In the genomic region with DNA sequence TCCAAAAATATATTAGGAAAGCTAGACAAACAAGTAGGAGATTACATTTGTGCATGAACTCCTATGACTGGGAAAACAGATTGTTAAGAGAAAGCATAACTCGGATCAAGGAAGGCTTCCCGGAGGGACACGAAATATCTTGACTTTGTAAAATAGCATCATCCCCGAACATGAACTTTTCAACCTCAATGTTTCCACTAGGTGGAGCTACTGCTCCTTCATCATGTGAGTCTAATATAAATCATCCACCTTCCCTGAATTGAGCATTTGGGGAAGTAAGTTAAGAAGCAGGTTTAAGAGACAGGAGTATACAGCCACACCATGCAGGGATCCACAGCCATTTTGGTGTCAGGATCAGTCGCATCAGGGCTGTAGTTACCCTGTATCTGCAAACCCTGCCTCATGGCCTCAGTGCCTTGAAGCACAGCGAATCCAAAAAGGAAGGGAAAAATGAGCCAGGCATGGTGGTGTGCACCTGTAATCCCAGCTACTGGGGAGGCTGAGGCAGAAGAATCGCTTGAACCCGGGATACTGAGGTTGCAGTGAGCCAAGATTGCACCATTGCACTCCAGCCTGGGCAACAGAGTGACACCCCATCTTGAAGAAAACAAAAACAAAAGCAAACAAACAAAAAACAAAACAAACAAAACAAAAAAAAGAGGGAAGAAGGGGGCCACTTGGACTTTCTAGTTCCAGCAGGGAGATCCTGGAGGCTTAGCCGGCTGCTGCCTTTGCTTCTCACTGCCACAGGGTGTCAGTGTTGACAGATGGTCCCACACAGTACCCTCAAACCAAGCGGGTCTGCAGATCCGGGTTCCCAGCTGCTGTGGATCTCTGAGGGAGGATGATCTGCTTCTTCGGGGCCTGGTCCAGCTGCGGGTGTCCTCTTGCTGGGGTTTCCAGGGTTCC, we compare ENCODE assay signal across 9 cellular contexts. TPM values are rescaled to one million over a fixed set of nuclear protein-coding genes. Genes with fewer than 3 reads are reported as not detected.
A peak's percentile ranks its signal among the peaks of the same experiment; 100 is the strongest.
DNase-seq lines count a peak whose midpoint lies in the region; FAIRE-seq and TF ChIP-seq lines count a peak whose summit lies in the region.
"Not testable (repeated sequence)": the region's sequence is repeated elsewhere in the genome, so short reads cannot be mapped to it uniquely, and the experiment has no call there.
"Had no signal": no experiment of that assay in that cellular context is flagged by ENCODE, and none has a peak within 500 bp of the region (broad histone marks: within the 10 kb centered on the region; RNA-seq: fewer than 3 reads in every experiment).

No MANE protein-coding gene starts in this region.

- WGBS in H1 (ENCODE audit: extremely low coverage in 1 of 2, insufficient coverage in 1 of 2, insufficient read length in 1 of 2, insufficient replicate concordance in 2 of 2, low coverage in 1 of 2, low lambda C conversion rate in 2 of 2, missing lambda C conversion rate in 1 of 2), 2 experiments = 50% methylated on average over 13 of the region's 13 CpGs; no CpG with 5 or more reads in 1 of the 2 experiments

- H3K79me2 ChIP-seq in PC-9 (ENCODE audit: low read depth); H1 (ENCODE audit: control insufficient read depth in 1 of 2, insufficient read depth in 2 of 2, low read length in 2 of 2); parathyroid adenoma: not testable (repeated sequence)

- not testable (repeated sequence) for H3K56ac ChIP-seq in H1 (replicated peaks; ENCODE audit: insufficient read length, low read depth, low read length)

- not testable (repeated sequence) for H2BK5ac ChIP-seq in H1 (ENCODE audit: low read depth, low read length)

- not testable (repeated sequence) for TF ChIP-seq POLR2A in H1 (IDR thresholded peaks at IDR 0.05; ENCODE audit: control extremely low read depth in 1 of 2, low read depth in 2 of 2, low read length in 2 of 2)

- H2AFZ ChIP-seq in PC-9; H1 (ENCODE audit: low read length); parathyroid adenoma: not testable (repeated sequence)

- H3F3A ChIP-seq in PC-9 (ENCODE audit: insufficient read depth, low read depth) = not testable (repeated sequence)

- H3K79me1 ChIP-seq in H1 (ENCODE audit: low read depth, low read length) = not testable (repeated sequence)

- not testable (repeated sequence) for H3K23me2 ChIP-seq in H1 (ENCODE audit: low read depth, low read length)

- peak; percentile 18 for DNase-seq in M059J (ENCODE audit: low read depth)
- peak in 1 of 2 experiments; percentile 22 for DNase-seq in PC-9
- DNase-seq in activated CD8-positive, alpha-beta memory T cell treated with anti-CD3 and anti-CD28 coated beads, Interleukin-2, amount 50 U/mL, for 48 hours = peak; percentile 54
- DNase-seq in H1 (ENCODE audit: low read depth in 1 of 2, low spot score in 2 of 2) = peak in 1 of 2 experiments; percentile 65
- DNase-seq in iris pigment epithelial cell (ENCODE audit: low read depth) = peak; percentile 22

- H3K27ac ChIP-seq in PC-9; H1 (ENCODE audit: low read depth, low read length); parathyroid adenoma: not testable (repeated sequence)

- H2BK120ac ChIP-seq in H1 (replicated peaks; ENCODE audit: low read depth, low read length) = not testable (repeated sequence)

- not testable (repeated sequence) for H3K23ac ChIP-seq in H1 (ENCODE audit: insufficient read length)

- H3K36me3 ChIP-seq in PC-9 (ENCODE audit: low read depth); H1 (ENCODE audit: control insufficient read depth in 2 of 4, insufficient read depth in 4 of 4, low read length in 3 of 4); parathyroid adenoma (ENCODE audit: control insufficient read depth, insufficient read depth, low read length): not testable (repeated sequence)

- not testable (repeated sequence) for H2BK12ac ChIP-seq in H1 (ENCODE audit: low read depth, low read length)

- not testable (repeated sequence) for BruUV-seq in PC-9 (replicated peaks; lab: Mats Ljungman, UMichigan)

- H3K4ac ChIP-seq in H1 (replicated peaks; ENCODE audit: insufficient read length, low read depth, low read length) = not testable (repeated sequence)

- not testable (repeated sequence) for H3K4me1 ChIP-seq in PC-9 (replicated peaks; ENCODE audit: insufficient read depth); H1 (replicated peaks in 1 of 4; ENCODE audit: control insufficient read depth in 3 of 4, insufficient read depth in 4 of 4, low read length in 3 of 4); parathyroid adenoma

- FAIRE-seq in A204.1 (lab: Jason Lieb, UNC) = peak; percentile 72
- FAIRE-seq in G401.6 (lab: Jason Lieb, UNC) = peak; percentile 8
- FAIRE-seq in H1 (lab: Jason Lieb, UNC) = not testable (repeated sequence)

- intact Hi-C loops in PC-9 (cut with micrococcal nuclease; ENCODE audit: unreplicated experiment) = not testable (repeated sequence)

- not testable (repeated sequence) for H4K5ac ChIP-seq in H1 (ENCODE audit: insufficient read length, low read depth, low read length)

- not testable (repeated sequence) for H3K27me3 ChIP-seq in PC-9 (ENCODE audit: insufficient read depth, low read depth); H1 (replicated peaks in 1 of 4; ENCODE audit: control insufficient read depth in 3 of 4, extremely low read depth in 1 of 4, insufficient read depth in 3 of 4, low read length in 3 of 4); parathyroid adenoma (ENCODE audit: control insufficient read depth, insufficient read depth, low read length)

- H2AK5ac ChIP-seq in H1 (ENCODE audit: low read depth, low read length) = not testable (repeated sequence)

- not testable (repeated sequence) for H3K18ac ChIP-seq in H1 (ENCODE audit: extremely low read depth, low read length)

- H3K9ac ChIP-seq in H1 (replicated peaks in 1 of 4; ENCODE audit: extremely low read depth in 1 of 4, low read depth in 3 of 4, low read length in 3 of 4); parathyroid adenoma: not testable (repeated sequence)

- H3K14ac ChIP-seq in H1 (ENCODE audit: insufficient read length) = not testable (repeated sequence)

- H3K9me3 ChIP-seq in PC-9 (ENCODE audit: insufficient read depth, low read depth); H1 (ENCODE audit: insufficient read depth in 2 of 2, low read depth in 1 of 2, low read length in 1 of 2); parathyroid adenoma (ENCODE audit: control insufficient read depth, low read length): not testable (repeated sequence)

- not testable (repeated sequence) for H3K9me2 ChIP-seq in PC-9 (ENCODE audit: insufficient read depth)

- H4K20me1 ChIP-seq in PC-9 (ENCODE audit: insufficient read depth); H1 (replicated peaks in 1 of 2; ENCODE audit: control insufficient read depth in 1 of 2, insufficient read depth in 2 of 2, low read length in 2 of 2): not testable (repeated sequence)

- peak; percentile 46 to 58 for TF ChIP-seq RAD21 in H1 (IDR thresholded peaks at IDR 0.05 in 1 of 2, conservative IDR thresholded peaks at IDR 0.05 in 1 of 2; ENCODE audit: low read depth in 2 of 2, low read length in 2 of 2)

- peak; percentile 70 for TF ChIP-seq CTCF in PC-9 (conservative IDR thresholded peaks at IDR 0.05)
- peak; percentile 60 to 67 (median 66) for TF ChIP-seq CTCF in H1 (IDR thresholded peaks at IDR 0.05; ENCODE audit: control extremely low read depth in 1 of 3, insufficient read depth in 1 of 3, low read depth in 1 of 3, low read length in 3 of 3)
- peak; percentile 33 for TF ChIP-seq CTCF in parathyroid adenoma (IDR thresholded peaks at IDR 0.05)

- not testable (repeated sequence) for H4K91ac ChIP-seq in H1 (replicated peaks; ENCODE audit: insufficient read length, low read length)

- not testable (repeated sequence) for H3K4me3 ChIP-seq in PC-9; H1 (ENCODE audit: extremely low read depth in 1 of 4, insufficient read depth in 2 of 4, low read depth in 3 of 4, low read length in 4 of 4); parathyroid adenoma (ENCODE audit: low read depth, low read length)

- H2BK20ac ChIP-seq in H1 (ENCODE audit: low read length) = not testable (repeated sequence)

- CTCF ChIA-PET in PC-9 (lab: Charles Lee) (interaction anchor here (0.6 to 1.9 kb wide), 3 partner anchors 13 to 131 kb away, joined by 3 to 7 read pairs (median 4); no protein-coding TSS in a partner anchor), H1 (lab: Charles Lee; ENCODE audit: partially characterized antibody) (interaction anchor here (0.6 to 7.2 kb wide), 29 partner anchors 8 to 1662 kb away, joined by 3 to 87 read pairs (median 5); a partner anchor contains a TSS)

- TF ChIP-seq EP300 in H1 (IDR thresholded peaks at IDR 0.05; ENCODE audit: borderline replicate concordance in 1 of 2, low read depth in 2 of 2, low read length in 2 of 2) = not testable (repeated sequence)

- H2BK15ac ChIP-seq in H1 (ENCODE audit: low read length) = not testable (repeated sequence)

- not testable (repeated sequence) for H4K8ac ChIP-seq in H1 (ENCODE audit: extremely low read depth, insufficient read depth, low read length)

- POLR2A ChIA-PET in PC-9 (lab: Charles Lee; ENCODE audit: unreplicated experiment) (interaction anchor here (0.6 to 0.7 kb wide), 2 partner anchors 462 to 538 kb away, joined by 4 to 8 read pairs; no protein-coding TSS in a partner anchor), H1 (lab: Charles Lee; ENCODE audit: partially characterized antibody) (interaction anchor here (1.0 kb wide), 1 partner anchor 29 kb away, joined by 3 read pairs; no protein-coding TSS in a partner anchor)

- H3K4me2 ChIP-seq in PC-9; H1 (ENCODE audit: insufficient read depth in 1 of 2, low read depth in 2 of 2, low read length in 2 of 2); parathyroid adenoma (ENCODE audit: low read length): not testable (repeated sequence)

RNA-seq across cellular contexts. Expression of a gene that starts 7.2 kb away (rescaled TPM):
- total RNA-seq in M059J (2014; rRNA removed; shearing (Covaris generic)) = not detected in 2 replicates
- total RNA-seq in PC-9 (2021) = not detected in 2 replicates
- not detected in 2 replicates for total RNA-seq in H1 (2021; fragmentation: NEBNext Ultra II Directional; extraction: Animal tissue kit (Norgen Biotek cat#: 25700))
- 0.12 and 0.16 TPM in 2 replicates for polyA plus RNA-seq in H1 (2011; rRNA removed)
- polyA plus RNA-seq in H1 (2011; cell fraction: cytosol; rRNA removed) = 0.17 TPM
- polyA plus RNA-seq in H1 (2011; cell fraction: nucleus; rRNA removed) = 0.17 TPM
- not detected in 4 replicates for polyA plus RNA-seq in H1 (2012, experiment 1 of 2)
- not detected for polyA plus RNA-seq in H1 (2012, experiment 2 of 2)
- 0.24 TPM for polyA plus RNA-seq in H1 (2013, experiment 1 of 2)
- 0.55 TPM for polyA plus RNA-seq in H1 (2013, experiment 2 of 2)
- polyA minus RNA-seq in H1 (2011; rRNA and poly(A)+ RNA removed) = not detected in 2 replicates
- not detected for polyA minus RNA-seq in H1 (2011; cell fraction: cytosol; rRNA and poly(A)+ RNA removed)
- not detected for polyA minus RNA-seq in H1 (2011; cell fraction: nucleus; rRNA and poly(A)+ RNA removed)
- total RNA-seq: skeletal muscle tissue had no signal

RNA-seq across cellular contexts. Expression of a gene that starts 7.5 kb away (rescaled TPM):
- total RNA-seq in M059J (2014; rRNA removed; shearing (Covaris generic)) = not detected in 2 replicates
- total RNA-seq in PC-9 (2021) = not detected in 2 replicates
- total RNA-seq in H1 (2021; fragmentation: NEBNext Ultra II Directional; extraction: Animal tissue kit (Norgen Biotek cat#: 25700)) = 0.60 and 1.2 TPM in 2 replicates
- 1.5 and 2.0 TPM in 2 replicates for polyA plus RNA-seq in H1 (2011; rRNA removed)
- polyA plus RNA-seq in H1 (2011; cell fraction: cytosol; rRNA removed) = 1.5 TPM
- polyA plus RNA-seq in H1 (2011; cell fraction: nucleus; rRNA removed) = 2.6 TPM
- polyA plus RNA-seq in H1 (2012, experiment 1 of 2) = 0.84 to 2.7 TPM (median 1.8 TPM) in 4 replicates
- polyA plus RNA-seq in H1 (2012, experiment 2 of 2) = 1.8 TPM
- polyA plus RNA-seq in H1 (2013, experiment 1 of 2) = 2.8 TPM
- 2.3 TPM for polyA plus RNA-seq in H1 (2013, experiment 2 of 2)
- polyA minus RNA-seq in H1 (2011; rRNA and poly(A)+ RNA removed) = 1.0 and 1.8 TPM in 2 replicates
- not detected for polyA minus RNA-seq in H1 (2011; cell fraction: cytosol; rRNA and poly(A)+ RNA removed)
- not detected for polyA minus RNA-seq in H1 (2011; cell fraction: nucleus; rRNA and poly(A)+ RNA removed)
- total RNA-seq: skeletal muscle tissue had no signal

RNA-seq across cellular contexts. Expression of a gene that starts 15.7 kb away (rescaled TPM):
- not detected in 2 replicates for total RNA-seq in M059J (2014; rRNA removed; shearing (Covaris generic))
- total RNA-seq in PC-9 (2021) = not detected in 2 replicates
- total RNA-seq in H1 (2021; fragmentation: NEBNext Ultra II Directional; extraction: Animal tissue kit (Norgen Biotek cat#: 25700)) = 0.43 and 0.52 TPM in 2 replicates
- not detected in 2 replicates for polyA plus RNA-seq in H1 (2011; rRNA removed)
- 0.13 TPM for polyA plus RNA-seq in H1 (2011; cell fraction: cytosol; rRNA removed)
- polyA plus RNA-seq in H1 (2011; cell fraction: nucleus; rRNA removed) = not detected
- polyA plus RNA-seq in H1 (2012, experiment 1 of 2) = not detected in 4 replicates
- polyA plus RNA-seq in H1 (2012, experiment 2 of 2) = not detected
- 0.43 TPM for polyA plus RNA-seq in H1 (2013, experiment 1 of 2)
- 0.39 TPM for polyA plus RNA-seq in H1 (2013, experiment 2 of 2)
- 0.88 TPM in 1 of 2 replicates, not detected in the other for polyA minus RNA-seq in H1 (2011; rRNA and poly(A)+ RNA removed)
- not detected for polyA minus RNA-seq in H1 (2011; cell fraction: cytosol; rRNA and poly(A)+ RNA removed)
- not detected for polyA minus RNA-seq in H1 (2011; cell fraction: nucleus; rRNA and poly(A)+ RNA removed)
- total RNA-seq: skeletal muscle tissue had no signal

RNA-seq across cellular contexts. Expression of a gene that starts 21.9 kb away (rescaled TPM):
- not detected in 2 replicates for total RNA-seq in M059J (2014; rRNA removed; shearing (Covaris generic))
- not detected in 2 replicates for total RNA-seq in PC-9 (2021)
- total RNA-seq in H1 (2021; fragmentation: NEBNext Ultra II Directional; extraction: Animal tissue kit (Norgen Biotek cat#: 25700)) = not detected in 2 replicates
- not detected in 2 replicates for polyA plus RNA-seq in H1 (2011; rRNA removed)
- polyA plus RNA-seq in H1 (2011; cell fraction: cytosol; rRNA removed) = not detected
- not detected for polyA plus RNA-seq in H1 (2011; cell fraction: nucleus; rRNA removed)
- polyA plus RNA-seq in H1 (2012, experiment 1 of 2) = not detected in 4 replicates
- polyA plus RNA-seq in H1 (2012, experiment 2 of 2) = not detected
- polyA plus RNA-seq in H1 (2013, experiment 1 of 2) = 0.12 TPM
- polyA plus RNA-seq in H1 (2013, experiment 2 of 2) = not detected
- polyA minus RNA-seq in H1 (2011; rRNA and poly(A)+ RNA removed) = not detected in 2 replicates
- not detected for polyA minus RNA-seq in H1 (2011; cell fraction: cytosol; rRNA and poly(A)+ RNA removed)
- not detected for polyA minus RNA-seq in H1 (2011; cell fraction: nucleus; rRNA and poly(A)+ RNA removed)
- total RNA-seq: skeletal muscle tissue had no signal

RNA-seq across cellular contexts. Expression of a gene that starts 29.4 kb away (rescaled TPM):
- total RNA-seq in M059J (2014; rRNA removed; shearing (Covaris generic)) = not detected in 2 replicates
- total RNA-seq in PC-9 (2021) = not detected in 2 replicates
- not detected in 2 replicates for total RNA-seq in H1 (2021; fragmentation: NEBNext Ultra II Directional; extraction: Animal tissue kit (Norgen Biotek cat#: 25700))
- polyA plus RNA-seq in H1 (2011; rRNA removed) = 0.36 and 0.41 TPM in 2 replicates
- polyA plus RNA-seq in H1 (2011; cell fraction: cytosol; rRNA removed) = 0.37 TPM
- polyA plus RNA-seq in H1 (2011; cell fraction: nucleus; rRNA removed) = 0.77 TPM
- polyA plus RNA-seq in H1 (2012, experiment 1 of 2) = 0.50 TPM in 1 of 4 replicates, not detected in the others
- not detected for polyA plus RNA-seq in H1 (2012, experiment 2 of 2)
- 0.16 TPM for polyA plus RNA-seq in H1 (2013, experiment 1 of 2)
- polyA plus RNA-seq in H1 (2013, experiment 2 of 2) = 0.26 TPM
- polyA minus RNA-seq in H1 (2011; rRNA and poly(A)+ RNA removed) = 0.56 TPM in 1 of 2 replicates, not detected in the other
- not detected for polyA minus RNA-seq in H1 (2011; cell fraction: cytosol; rRNA and poly(A)+ RNA removed)
- polyA minus RNA-seq in H1 (2011; cell fraction: nucleus; rRNA and poly(A)+ RNA removed) = not detected
- total RNA-seq: skeletal muscle tissue had no signal
